10 cellular contexts compared by ENCODE assay signal in genomic region chr5:169584998-169585451, GRCh38. TPM values are rescaled to one million over a fixed set of nuclear protein-coding genes. Genes with fewer than 3 reads are reported as not detected.
DNase-seq lines count a peak whose midpoint lies in the region; ATAC-seq and TF ChIP-seq lines count a peak whose summit lies in the region.
"Had no signal": no experiment of that assay in that cellular context is flagged by ENCODE, and none has a peak within 500 bp of the region (broad histone marks: within the 10 kb centered on the region; RNA-seq: fewer than 3 reads in every experiment).

No MANE protein-coding gene starts in this region.

- H3K9ac ChIP-seq in DND-41 (ENCODE audit: low read depth, low read length), result peak overlapping the region; percentile 83

- peaks cover 19% of the 10 kb centered on the region for H3K36me3 Mint-ChIP-seq in central memory CD8-positive, alpha-beta T cell (ENCODE audit: insufficient read depth)
- H3K36me3 Mint-ChIP-seq in nephron progenitor cell (ENCODE audit: low read depth), result peaks cover 29% of the 10 kb centered on the region

- H3K79me2 ChIP-seq in DND-41 (ENCODE audit: insufficient read depth, low read length), result peaks cover 57% of the 10 kb centered on the region

- no peak for DNase-seq in DND-41
- peak; percentile 24 for DNase-seq in M059J (ENCODE audit: low read depth)
- DNase-seq in central memory CD8-positive, alpha-beta T cell (ENCODE audit: low spot score in 2 of 2), result no peak
- DNase-seq in nephron progenitor cell, result no peak
- DNase-seq in DMS53 (lab: John Stamatoyannopoulos, UW), result no peak
- DNase-seq: body of pancreas, mucosa of descending colon, SHP77 had no signal

- H3K27me3 Mint-ChIP-seq in central memory CD8-positive, alpha-beta T cell, result peaks cover 11% of the 10 kb centered on the region
- H3K27me3 Mint-ChIP-seq in nephron progenitor cell (ENCODE audit: low read depth, poor library complexity), result peaks cover 4% of the 10 kb centered on the region

- no peaks in the 10 kb centered on the region for H3K9me3 ChIP-seq in DND-41 (ENCODE audit: insufficient read depth, low read length, severe bottlenecking)
- H3K9me3 ChIP-seq: body of pancreas, mucosa of descending colon had no signal

- H3K4me1 Mint-ChIP-seq in central memory CD8-positive, alpha-beta T cell, result peaks cover 20% of the 10 kb centered on the region
- peaks cover 36% of the 10 kb centered on the region for H3K4me1 Mint-ChIP-seq in nephron progenitor cell

- peaks cover 28% of the 10 kb centered on the region for H3K4me1 ChIP-seq in DND-41 (ENCODE audit: insufficient read depth, low read length)

- no peak for ATAC-seq in DND-41 (ENCODE audit: insufficient read depth, low read depth)
- ATAC-seq in central memory CD8-positive, alpha-beta T cell (replicated peaks; ENCODE audit: extremely low read depth, poor library complexity, severe bottlenecking), result no peak
- no peak for ATAC-seq in GM21515 (IDR thresholded peaks at IDR 0.05; ENCODE audit: unreplicated experiment)
- no peak for ATAC-seq in GM18505 (IDR thresholded peaks at IDR 0.05; ENCODE audit: unreplicated experiment)
- ATAC-seq: body of pancreas, mucosa of descending colon had no signal

- no peak overlapping the region for H3K27ac Mint-ChIP-seq in central memory CD8-positive, alpha-beta T cell (ENCODE audit: low read depth)
- H3K27ac Mint-ChIP-seq in nephron progenitor cell, result peak overlapping the region; percentile 53

- no peaks in the 10 kb centered on the region for H3K9me3 Mint-ChIP-seq in central memory CD8-positive, alpha-beta T cell
- H3K9me3 Mint-ChIP-seq in nephron progenitor cell, result no peaks in the 10 kb centered on the region

- no peak overlapping the region for H3K27ac ChIP-seq in DND-41 (ENCODE audit: low read length)
- H3K27ac ChIP-seq: body of pancreas had no signal

- H3K36me3 ChIP-seq in DND-41 (ENCODE audit: insufficient read depth, low read length), result peaks cover 28% of the 10 kb centered on the region

- H2AFZ ChIP-seq in DND-41 (ENCODE audit: low read depth, low read length), result no peak overlapping the region

- peaks cover 7% of the 10 kb centered on the region; the same call in 1 of the 2 replicates for H4K20me1 ChIP-seq in DND-41 (ENCODE audit: insufficient read depth, low read length)

- TF ChIP-seq POLR2A in GM18505 (IDR thresholded peaks at IDR 0.05; ENCODE audit: borderline replicate concordance, extremely low read depth, insufficient read depth, insufficient read length), result no peak

- peak overlapping the region; percentile 74 for H3K4me2 ChIP-seq in DND-41 (ENCODE audit: insufficient read depth, low read length)

- H3K4me3 Mint-ChIP-seq in central memory CD8-positive, alpha-beta T cell, result peak overlapping the region; percentile 93
- peak overlapping the region; percentile 91 for H3K4me3 Mint-ChIP-seq in nephron progenitor cell

- peak overlapping the region; percentile 62 to 72; a peak in 3 of 4 replicates for H3K4me3 ChIP-seq in DND-41 (ENCODE audit: low read depth in 1 of 2, low read length in 2 of 2)
- H3K4me3 ChIP-seq: mucosa of descending colon had no signal

- no peak for TF ChIP-seq CTCF in DND-41 (IDR thresholded peaks at IDR 0.05; ENCODE audit: borderline replicate concordance, extremely low read depth, low read length, poor library complexity, severe bottlenecking)
- no peak for TF ChIP-seq CTCF in nephron progenitor cell (IDR thresholded peaks at IDR 0.05)

- no peaks in the 10 kb centered on the region for H3K27me3 ChIP-seq in DND-41 (ENCODE audit: insufficient read depth, low read length, poor library complexity)
- H3K27me3 ChIP-seq: body of pancreas had no signal

RNA-seq across cellular contexts. Expression of gene SPDL1, which starts 1.5 kb away (rescaled TPM):
- total RNA-seq in M059J (2014; rRNA removed; shearing (Covaris generic)), result 158 and 167 TPM in 2 replicates

RNA-seq across cellular contexts. Expression of gene DOCK2, which starts 52.0 kb away (rescaled TPM):
- 45.9 and 47.7 TPM in 2 replicates for total RNA-seq in M059J (2014; rRNA removed; shearing (Covaris generic))
